Comparison of ENCODE assay signal across 8 cellular contexts in genomic region chr17:65137076-65137935, GRCh38. TPM values are rescaled to one million over a fixed set of nuclear protein-coding genes. Genes with fewer than 3 reads are reported as not detected.
DNase-seq lines count a peak whose midpoint lies in the region; ATAC-seq and TF ChIP-seq lines count a peak whose summit lies in the region.

Gene RGS9, plus strand, starts transcription at chr17:65137370. Its CDS starts 171 bp downstream, at chr17:65137541.

- no peaks in the 10 kb centered on the region for H3K36me3 ChIP-seq in kidney epithelial cell (ENCODE audit: control insufficient read depth, insufficient read depth, low read length)

- H3K4me3 ChIP-seq in kidney epithelial cell (ENCODE audit: low read depth, low read length), result peak within 1 kb of the TSS; percentile 29

- H3K9me3 Mint-ChIP-seq in central memory CD8-positive, alpha-beta T cell, result no peaks in the 10 kb centered on the region

- ATAC-seq in GM18517 (IDR thresholded peaks at IDR 0.05; ENCODE audit: unreplicated experiment) (peak; percentile 85), HG03045 (IDR thresholded peaks at IDR 0.05; ENCODE audit: unreplicated experiment) (peak; percentile 94)
- peak; percentile 98 for ATAC-seq in central memory CD8-positive, alpha-beta T cell (replicated peaks; ENCODE audit: extremely low read depth, poor library complexity, severe bottlenecking)

- DNase-seq in A172 (ENCODE audit: low spot score) (peak; percentile 48), NCI-H2107 (lab: John Stamatoyannopoulos, UW) (peak; percentile 69), kidney epithelial cell (ENCODE audit: low read depth) (no peak)
- DNase-seq in activated CD4-positive, CD25-positive, alpha-beta regulatory T cell (lab: John Stamatoyannopoulos, UW), result peak; percentile 59 to 70 (median 67)
- DNase-seq in central memory CD8-positive, alpha-beta T cell (ENCODE audit: low spot score in 2 of 2), result peak; percentile 78 to 81
- peak; percentile 53 to 78 for DNase-seq in stimulated activated CD4-positive, alpha-beta T cell treated with anti-CD3 and anti-CD28 coated beads, Interleukin-15, amount 100 ng/mL, for 48 hours (ENCODE audit: low read depth in 2 of 2)

- H3K36me3 Mint-ChIP-seq in central memory CD8-positive, alpha-beta T cell (ENCODE audit: insufficient read depth), result peaks cover 9% of the 10 kb centered on the region

- H3K27me3 ChIP-seq in kidney epithelial cell (ENCODE audit: control insufficient read depth, insufficient read depth, low read length), result no peaks in the 10 kb centered on the region

- H3K27ac Mint-ChIP-seq in central memory CD8-positive, alpha-beta T cell (ENCODE audit: low read depth), result peak within 1 kb of the TSS; percentile 74

- H3K4me3 Mint-ChIP-seq in central memory CD8-positive, alpha-beta T cell, result peak within 1 kb of the TSS; percentile 86

- peaks cover 45% of the 10 kb centered on the region for H3K4me1 Mint-ChIP-seq in central memory CD8-positive, alpha-beta T cell

- TF ChIP-seq CTCF in kidney epithelial cell (IDR thresholded peaks at IDR 0.05; ENCODE audit: insufficient read depth, low read length, poor library complexity, severe bottlenecking), result peak; percentile 60

- no peaks in the 10 kb centered on the region for H3K27me3 Mint-ChIP-seq in central memory CD8-positive, alpha-beta T cell

RNA-seq across cellular contexts. Expression of gene RGS9, which starts in this region (rescaled TPM):
- total RNA-seq in A172 (2014; rRNA removed; shearing (Covaris generic)), result 0.28 and 2.0 TPM in 2 replicates
- total RNA-seq in kidney epithelial cell, result 7.5 and 10.1 TPM in 2 replicates
